18 cellular contexts compared by ENCODE assay signal in genomic region chr3:24498391-24498790, GRCh38. TPM values are rescaled to one million over a fixed set of nuclear protein-coding genes. Genes with fewer than 3 reads are reported as not detected.
A peak's percentile ranks its signal among the peaks of the same experiment; 100 is the strongest.
DNase-seq lines count a peak whose midpoint lies in the region; ATAC-seq, FAIRE-seq and TF ChIP-seq lines count a peak whose summit lies in the region.
"Had no signal": no experiment of that assay in that cellular context is flagged by ENCODE, and none has a peak within 500 bp of the region (broad histone marks: within the 10 kb centered on the region; RNA-seq: fewer than 3 reads in every experiment).

No MANE protein-coding gene starts in this region.

- intact Hi-C loops in K562 (cut with micrococcal nuclease) = loop anchor here (10.0 kb wide), 2 partner anchors 504 to 584 kb away; partner anchors contain the start of genes NKIRAS1 and RPL15

- H3K4me1 ChIP-seq in H9 (ENCODE audit: insufficient read depth, low read length) (peaks cover 14% of the 10 kb centered on the region; the same call in 1 of the 2 replicates), K562 (replicated peaks in 1 of 2; ENCODE audit: control insufficient read depth in 2 of 2, insufficient read depth in 2 of 2, low read length in 2 of 2) (peaks cover 22 to 25% of the 10 kb centered on the region in 2 experiments; a peak in 4 of 5 replicates)

- H3K18ac ChIP-seq in H9 (ENCODE audit: insufficient read length, low read depth, low read length) = no peak overlapping the region

- FAIRE-seq in K562 (lab: Jason Lieb, UNC) = no peak

- no peak overlapping the region for H3K23ac ChIP-seq in H9 (ENCODE audit: insufficient read length, low read depth, low read length)

- H2BK15ac ChIP-seq in H9 (ENCODE audit: low read depth, low read length) = no peak overlapping the region

- H2AK5ac ChIP-seq in H9 (ENCODE audit: insufficient read length, low read length) = no peak overlapping the region

- H3K79me2 ChIP-seq in H9 (ENCODE audit: insufficient read depth, low read length) (no peaks in the 10 kb centered on the region), K562 (ENCODE audit: control insufficient read depth, insufficient read depth, low read length) (peaks cover 13% of the 10 kb centered on the region)

- H3K9me1 ChIP-seq in K562 (ENCODE audit: control insufficient read depth, insufficient read depth, low read length) = no peaks in the 10 kb centered on the region

- H3K27me3 ChIP-seq in H9 (ENCODE audit: insufficient read depth, low read length) = peaks cover under 1% of the 10 kb centered on the region; the same call in 1 of the 2 replicates
- H3K27me3 ChIP-seq in K562 (ENCODE audit: control insufficient read depth in 2 of 2, insufficient read depth in 2 of 2, low read length in 2 of 2) = no peaks in the 10 kb centered on the region
- H3K27me3 ChIP-seq: Peyer's patch had no signal

- TF ChIP-seq RAD21 in K562 (CRISPR knock-in tag; conservative IDR thresholded peaks at IDR 0.05 in 1 of 2, IDR thresholded peaks at IDR 0.05 in 1 of 2) = no peak

- peaks cover 25% of the 10 kb centered on the region for H3K27me3 Mint-ChIP-seq in H9 (ENCODE audit: low read depth)
- peaks cover 42% of the 10 kb centered on the region for H3K27me3 Mint-ChIP-seq in neural crest cell (ENCODE audit: low read depth)
- H3K27me3 Mint-ChIP-seq in immature natural killer cell (ENCODE audit: low read depth in 3 of 3) = peaks cover 2 to 15% (median 2%) of the 10 kb centered on the region in 3 donors

- H4K5ac ChIP-seq in H9 (ENCODE audit: insufficient read length, low read depth, low read length) = no peak overlapping the region

- peak; percentile 29 for DNase-seq in ELF-1 (ENCODE audit: low read depth, low spot score)
- DNase-seq in H9 = no peak
- no peak for DNase-seq in K562 (ENCODE audit: extremely low read depth in 1 of 4, low spot score in 3 of 4)
- no peak for DNase-seq in neural crest cell (ENCODE audit: low read depth, low spot score)
- no peak for DNase-seq in amygdala (lab: John Stamatoyannopoulos, UW)
- DNase-seq in immature natural killer cell = no peak
- no peak for DNase-seq in SK-N-DZ (ENCODE audit: low spot score)
- DNase-seq: ACHN; Calu3; CD4-positive, CD25-positive, alpha-beta regulatory T cell; DMS53; KG1; NCI-H1436 treated with DMSO at 0.1 percent for 48 hours; NCI-H2081 treated with DMSO at 0.1 percent for 48 hours; NCI-H524; Peyer's patch had no signal

- no peak overlapping the region for H2BK120ac ChIP-seq in H9 (ENCODE audit: low read depth, low read length, poor library complexity, severe bottlenecking)

- H3K9me3 Mint-ChIP-seq in H9 (no peaks in the 10 kb centered on the region), neural crest cell (no peaks in the 10 kb centered on the region), immature natural killer cell (peaks cover 0 to 6% (median 2%) of the 10 kb centered on the region in 6 donors)

- no peak overlapping the region for H4K91ac ChIP-seq in H9 (ENCODE audit: insufficient read length, low read depth, low read length)

- peak; percentile 9; the same call in 1 of the 2 replicates for TF ChIP-seq EP300 in K562 (IDR thresholded peaks at IDR 0.05; ENCODE audit: low read length)

- H3K36me3 ChIP-seq in K562 (ENCODE audit: control insufficient read depth, insufficient read depth, low read length) = no peaks in the 10 kb centered on the region
- H3K36me3 ChIP-seq: Peyer's patch had no signal

- H4K20me1 ChIP-seq in H9 (ENCODE audit: control insufficient read depth, insufficient read depth, insufficient read length) (no peaks in the 10 kb centered on the region), K562 (replicated peaks; ENCODE audit: control insufficient read depth, insufficient read depth, low read length) (no peaks in the 10 kb centered on the region)

- TF ChIP-seq CTCF in H9 (conservative IDR thresholded peaks at IDR 0.05) (no peak), K562 (IDR thresholded peaks at IDR 0.05 in 2 of 3, conservative IDR thresholded peaks at IDR 0.05 in 1 of 3; ENCODE audit: insufficient read depth in 2 of 3, low read depth in 1 of 3, low read length in 3 of 3) (no peak), neural crest cell (conservative IDR thresholded peaks at IDR 0.05) (no peak)

- no peak overlapping the region for H3T11ph ChIP-seq in H9 (ENCODE audit: low read length)

- H2AFZ ChIP-seq in H9 (ENCODE audit: low read length) (no peak overlapping the region), K562 (ENCODE audit: low read depth, low read length) (no peak overlapping the region)

- H3K79me1 ChIP-seq in H9 (ENCODE audit: insufficient read depth, low read depth, low read length, poor library complexity, severe bottlenecking) = no peaks in the 10 kb centered on the region

- no CpG with 5 or more reads among the region's 2 CpGs for WGBS in H9 (ENCODE audit: extremely low coverage, insufficient read length, low lambda C conversion rate)
- whole genome bisulfite sequencing in K562 (ENCODE audit: insufficient coverage, low coverage, missing lambda C conversion rate) = 34% methylated on average over 2 of the region's 2 CpGs

- no peaks in the 10 kb centered on the region for H3K36me3 Mint-ChIP-seq in H9 (ENCODE audit: insufficient read depth in 1 of 3, low read depth in 3 of 3)
- H3K36me3 Mint-ChIP-seq in neural crest cell (ENCODE audit: low read depth) = no peaks in the 10 kb centered on the region
- H3K36me3 Mint-ChIP-seq in immature natural killer cell = peaks cover 0 to 3% (median 0%) of the 10 kb centered on the region in 3 donors
- H3K36me3 Mint-ChIP-seq: CD4-positive, CD25-positive, alpha-beta regulatory T cell had no signal

- BruUV-seq in K562 (replicated peaks; lab: Mats Ljungman, UMichigan) = no TSS peak

- no peak overlapping the region for H3K4me3 Mint-ChIP-seq in H9
- peak overlapping the region; percentile 61 for H3K4me3 Mint-ChIP-seq in neural crest cell
- no peak overlapping the region for H3K4me3 Mint-ChIP-seq in immature natural killer cell
- H3K4me3 Mint-ChIP-seq: CD4-positive, CD25-positive, alpha-beta regulatory T cell had no signal

- no peak for ATAC-seq in K562
- ATAC-seq: Right ventricle myocardium inferior had no signal

- no peak overlapping the region for H2BK20ac ChIP-seq in H9 (ENCODE audit: low read depth, low read length, poor library complexity, severe bottlenecking)

- H3K56ac ChIP-seq in H9 (ENCODE audit: insufficient read length, low read depth, low read length) = no peak overlapping the region

- H3K4ac ChIP-seq in H9 (ENCODE audit: low read depth, low read length) = no peak overlapping the region

- CTCF ChIA-PET in K562 (lab: Yijun Ruan, JAX; ENCODE audit: low intra/inter-chr PET ratio) = no interaction called here

- no peak overlapping the region for H3K9ac ChIP-seq in H9 (ENCODE audit: extremely low read depth, insufficient read length, low read length)
- no peak overlapping the region for H3K9ac ChIP-seq in K562 (ENCODE audit: insufficient read depth in 1 of 2, low read depth in 2 of 2, low read length in 2 of 2)

- no peak overlapping the region for H2BK12ac ChIP-seq in H9 (ENCODE audit: insufficient read length, low read depth, low read length)

- H3K4me2 ChIP-seq in H9 (ENCODE audit: insufficient read depth, insufficient read length, low read length) = peak overlapping the region; percentile 0
- H3K4me2 ChIP-seq in K562 (ENCODE audit: insufficient read depth, low read length) = no peak overlapping the region

- H3K4me1 Mint-ChIP-seq in H9 = peaks cover 41 to 43% of the 10 kb centered on the region in 2 experiments
- H3K4me1 Mint-ChIP-seq in neural crest cell = peaks cover 12% of the 10 kb centered on the region
- peaks cover 1 to 16% of the 10 kb centered on the region in 2 donors for H3K4me1 Mint-ChIP-seq in immature natural killer cell

- in situ Hi-C loops in K562 (cut with MboI) = loop anchor here (5.0 kb wide), 2 partner anchors 84 to 236 kb away; no protein-coding TSS in a partner anchor

- no peak overlapping the region for H2BK5ac ChIP-seq in H9 (ENCODE audit: insufficient read length, low read length)

- H3K27ac ChIP-seq in H9 (ENCODE audit: insufficient read length, low read depth, low read length) = no peak overlapping the region
- H3K27ac ChIP-seq in K562 (ENCODE audit: extremely low read depth, low read depth, low read length) = no peak overlapping the region
- H3K27ac ChIP-seq: Peyer's patch, SK-N-MC had no signal

- no peak overlapping the region for H3K14ac ChIP-seq in H9 (ENCODE audit: insufficient read depth, low read length)

- H3K4me3 ChIP-seq in K562 = no peak overlapping the region
- H3K4me3 ChIP-seq: Peyer's patch, SK-N-MC had no signal

- POLR2A ChIA-PET in K562 (lab: Yijun Ruan, JAX) = interaction anchor here (0.7 to 1.6 kb wide), 2 partner anchors 14 to 202 kb away, joined by 3 to 4 read pairs; no protein-coding TSS in a partner anchor

- H4K8ac ChIP-seq in H9 (replicated peaks; ENCODE audit: insufficient read length, low read depth, low read length) = no peak overlapping the region

- H3K27ac Mint-ChIP-seq in H9 (peak overlapping the region in 1 of 3 experiments; percentile 14; a peak in 3 of 7 replicates), neural crest cell (ENCODE audit: unreplicated experiment) (no peak overlapping the region), immature natural killer cell (no peak overlapping the region)

- TF ChIP-seq POLR2A in K562 (conservative IDR thresholded peaks at IDR 0.05) = no peak

- H3K23me2 ChIP-seq in H9 (ENCODE audit: insufficient read length, low read depth, low read length, poor library complexity, severe bottlenecking) = peaks cover 16% of the 10 kb centered on the region

- H3K9me3 ChIP-seq in H9 (ENCODE audit: control insufficient read depth, low read depth, low read length) (no peaks in the 10 kb centered on the region), K562 (replicated peaks; ENCODE audit: control insufficient read depth, insufficient read depth, low read depth, low read length) (no peaks in the 10 kb centered on the region)
- H3K9me3 ChIP-seq: Peyer's patch had no signal

RNA-seq across cellular contexts. Expression of gene THRB, which starts 3.7 kb away (rescaled TPM):
- 6.8 and 8.6 TPM in 2 replicates for total RNA-seq in H9 (2021)
- 30.5 and 37.3 TPM in 2 replicates for total RNA-seq in K562 (2011; cell fraction: chromatin; rRNA removed; ENCODE audit: low replicate concordance)
- total RNA-seq in K562 (2011; cell fraction: nucleolus; rRNA removed) = 8.4 and 9.8 TPM in 2 replicates
- 15.2 and 25.6 TPM in 2 replicates for total RNA-seq in K562 (2011; cell fraction: nucleoplasm; rRNA removed)
- 5.6 and 6.0 TPM in 2 replicates for total RNA-seq in K562 (2014; rRNA removed)
- 6.9 and 8.3 TPM in 2 replicates for total RNA-seq in K562 (2014; rRNA removed; fragmentation: Illumina TruSeq; extraction: Trizol)
- 7.0 and 7.2 TPM in 2 replicates for total RNA-seq in K562 (2015; rRNA removed; fragmentation: Illumina TruSeq; extraction: Trizol)
- 9.7 and 10.5 TPM in 2 replicates for total RNA-seq in K562 (2021)
- 11.0 and 14.9 TPM in 2 replicates for polyA plus RNA-seq in K562 (2011; rRNA removed)
- 5.1 and 6.0 TPM in 2 replicates for polyA plus RNA-seq in K562 (2011; cell fraction: cytosol; rRNA removed)
- 14.3 and 15.5 TPM in 2 replicates for polyA plus RNA-seq in K562 (2011; cell fraction: nucleus; rRNA removed)
- polyA plus RNA-seq in K562 (2012) = 5.7 and 5.9 TPM in 2 replicates
- polyA plus RNA-seq in K562 (2014; fragmentation: Illumina TruSeq; extraction: Trizol) = 7.1 and 9.0 TPM in 2 replicates
- 1 to 10 TPM; 1.7 to 3.0 TPM for polyA plus RNA-seq in K562 (2014; fragmentation: Nextera tagmentation; extraction: Ambion mirVana)
- polyA plus RNA-seq in K562 (2014; rRNA removed) = 4.1 and 4.7 TPM in 2 replicates
- 34.3 and 35.4 TPM in 2 replicates for polyA minus RNA-seq in K562 (2011; rRNA and poly(A)+ RNA removed)
- 6.6 and 11.8 TPM in 2 replicates for polyA minus RNA-seq in K562 (2011; cell fraction: cytosol; rRNA and poly(A)+ RNA removed)
- polyA minus RNA-seq in K562 (2011; cell fraction: nucleus; rRNA and poly(A)+ RNA removed) = 27.3 and 34.0 TPM in 2 replicates
- 0.65 and 0.77 TPM in 2 replicates for total RNA-seq in neural crest cell
- polyA plus RNA-seq in immature natural killer cell = not detected
- polyA plus RNA-seq in SK-N-DZ (2014; cell fraction: cytosol; rRNA removed) = not detected in 2 replicates
- not detected in 2 replicates for polyA plus RNA-seq in SK-N-DZ (2014; cell fraction: nucleus; rRNA removed)
- polyA plus RNA-seq: CD4-positive, CD25-positive, alpha-beta regulatory T cell had no signal
